Comparison of ENCODE assay signal across 18 cellular contexts in genomic region chr3:24471480-24471879, GRCh38. TPM values are rescaled to one million over a fixed set of nuclear protein-coding genes. Genes with fewer than 3 reads are reported as not detected.
DNase-seq lines count a peak whose midpoint lies in the region; ATAC-seq and TF ChIP-seq lines count a peak whose summit lies in the region.
"Had no signal": no experiment of that assay in that cellular context is flagged by ENCODE, and none has a peak within 500 bp of the region (broad histone marks: within the 10 kb centered on the region; RNA-seq: fewer than 3 reads in every experiment).

No MANE protein-coding gene starts in this region.

- H3K9me3 Mint-ChIP-seq in activated T-helper 1 cell treated with anti-CD3 and anti-CD28 coated beads, Interleukin-12 subunit alpha, Interleukin-12 subunit beta, Interleukin-2, Interleukin-4 antibody, amounts not matched to agents 30 ng/mL and 10 ng/mL and 1 ng/mL, durations not matched to agents 14 hours and 24 hours and 36 hours = no peaks in the 10 kb centered on the region

- H3K4me1 Mint-ChIP-seq in activated T-helper 1 cell treated with anti-CD3 and anti-CD28 coated beads, Interleukin-12 subunit alpha, Interleukin-12 subunit beta, Interleukin-2, Interleukin-4 antibody, amounts not matched to agents 30 ng/mL and 10 ng/mL and 1 ng/mL, durations not matched to agents 14 hours and 24 hours and 36 hours (ENCODE audit: low read depth) = no peaks in the 10 kb centered on the region
- H3K4me1 Mint-ChIP-seq: B cell had no signal

- H3K4me3 ChIP-seq in parathyroid adenoma (ENCODE audit: low read depth, low read length) (no peak overlapping the region), lower leg skin (ENCODE audit: low read depth, poor library complexity, severe bottlenecking) (no peak overlapping the region)
- H3K4me3 ChIP-seq: BLaER1 treated with 17β-estradiol and CSF1 and Interleukin-3, amounts not matched to agents 10 nM and 100 nM had no signal

- H3K36me3 ChIP-seq in parathyroid adenoma (ENCODE audit: control insufficient read depth, insufficient read depth, low read length) = no peaks in the 10 kb centered on the region
- H3K36me3 ChIP-seq: BLaER1 treated with 17β-estradiol and CSF1 and Interleukin-3, amounts not matched to agents 10 nM and 100 nM had no signal

- H3K4me1 ChIP-seq in parathyroid adenoma = peaks cover 9% of the 10 kb centered on the region
- H3K4me1 ChIP-seq: BLaER1 treated with 17β-estradiol and CSF1 and Interleukin-3, amounts not matched to agents 10 nM and 100 nM had no signal

- no peak for TF ChIP-seq POLR2A in lower leg skin (IDR thresholded peaks at IDR 0.05)

- peak; percentile 61 for ATAC-seq in left ventricle myocardium superior
- ATAC-seq: CD8-positive, alpha-beta T cell; HCT116 had no signal

- TF ChIP-seq CTCF in parathyroid adenoma (IDR thresholded peaks at IDR 0.05) = no peak
- no peak for TF ChIP-seq CTCF in lower leg skin (IDR thresholded peaks at IDR 0.05)

- H3K4me2 ChIP-seq in parathyroid adenoma (ENCODE audit: low read length) = peak overlapping the region; percentile 19
- H3K4me2 ChIP-seq: BLaER1 treated with 17β-estradiol and CSF1 and Interleukin-3, amounts not matched to agents 10 nM and 100 nM had no signal

- H3K27me3 Mint-ChIP-seq in activated T-helper 1 cell treated with anti-CD3 and anti-CD28 coated beads, Interleukin-12 subunit alpha, Interleukin-12 subunit beta, Interleukin-2, Interleukin-4 antibody, amounts not matched to agents 30 ng/mL and 10 ng/mL and 1 ng/mL, durations not matched to agents 14 hours and 24 hours and 36 hours (ENCODE audit: insufficient read depth) = no peaks in the 10 kb centered on the region

- no peak overlapping the region for H3K4me3 Mint-ChIP-seq in activated T-helper 1 cell treated with anti-CD3 and anti-CD28 coated beads, Interleukin-12 subunit alpha, Interleukin-12 subunit beta, Interleukin-2, Interleukin-4 antibody, amounts not matched to agents 30 ng/mL and 10 ng/mL and 1 ng/mL, durations not matched to agents 14 hours and 24 hours and 36 hours
- H3K4me3 Mint-ChIP-seq: B cell; CD8-positive, alpha-beta T cell; HFFc6 had no signal

- DNase-seq in left ventricle myocardium superior (no peak), cardiac septum (ENCODE audit: low spot score) (no peak), fibroblast of gingiva (ENCODE audit: low read depth) (peak; percentile 19), lower leg skin (ENCODE audit: low spot score in 2 of 2) (no peak), SIG-M5 treated with dmso at 0.1 percent for 504 hours (lab: John Stamatoyannopoulos, UW; ENCODE audit: unreplicated experiment) (no peak)
- DNase-seq in activated T-helper 1 cell treated with anti-CD3 and anti-CD28 coated beads, Interleukin-12 subunit alpha, Interleukin-12 subunit beta, Interleukin-2, Interleukin-4 antibody, amounts not matched to agents 30 ng/mL and 10 ng/mL and 1 ng/mL, durations not matched to agents 14 hours and 24 hours and 36 hours (ENCODE audit: low spot score) = no peak
- DNase-seq: Calu3; CD8-positive, alpha-beta T cell; DMS79 treated with DMSO at 0.1 percent for 48 hours; GF-D8; GOT3; H7; HFFc6 had no signal

- no peak overlapping the region for H3K9ac ChIP-seq in parathyroid adenoma
- H3K9ac ChIP-seq: BLaER1 treated with 17β-estradiol and CSF1 and Interleukin-3, amounts not matched to agents 10 nM and 100 nM had no signal

- no peak overlapping the region for H3K27ac ChIP-seq in parathyroid adenoma
- H3K27ac ChIP-seq: BLaER1 treated with 17β-estradiol and CSF1 and Interleukin-3, amounts not matched to agents 10 nM and 100 nM had no signal

- no peaks in the 10 kb centered on the region for H3K27me3 ChIP-seq in parathyroid adenoma (ENCODE audit: control insufficient read depth, insufficient read depth, low read length)
- H3K27me3 ChIP-seq: BLaER1 treated with 17β-estradiol and CSF1 and Interleukin-3, amounts not matched to agents 10 nM and 100 nM had no signal

- WGBS in lower leg skin, 2 donors = 47 to 48% methylated on average over 1 of the region's 1 CpG

- H3K79me2 ChIP-seq in parathyroid adenoma = no peaks in the 10 kb centered on the region

- H3K27ac Mint-ChIP-seq in activated T-helper 1 cell treated with anti-CD3 and anti-CD28 coated beads, Interleukin-12 subunit alpha, Interleukin-12 subunit beta, Interleukin-2, Interleukin-4 antibody, amounts not matched to agents 30 ng/mL and 10 ng/mL and 1 ng/mL, durations not matched to agents 14 hours and 24 hours and 36 hours = no peak overlapping the region
- H3K27ac Mint-ChIP-seq: B cell; CD8-positive, alpha-beta T cell; HFFc6 had no signal

- H3K36me3 Mint-ChIP-seq in activated T-helper 1 cell treated with anti-CD3 and anti-CD28 coated beads, Interleukin-12 subunit alpha, Interleukin-12 subunit beta, Interleukin-2, Interleukin-4 antibody, amounts not matched to agents 30 ng/mL and 10 ng/mL and 1 ng/mL, durations not matched to agents 14 hours and 24 hours and 36 hours (ENCODE audit: low read depth) = no peaks in the 10 kb centered on the region
- H3K36me3 Mint-ChIP-seq: CD8-positive, alpha-beta T cell had no signal

- no peak overlapping the region for H2AFZ ChIP-seq in parathyroid adenoma

- no peaks in the 10 kb centered on the region for H3K9me3 ChIP-seq in parathyroid adenoma (ENCODE audit: control insufficient read depth, low read length)

- intact Hi-C loops in left ventricle myocardium superior (cut with micrococcal nuclease) = no loop called here
- intact Hi-C loops in cardiac septum (cut with DNase I) = no loop called here
- intact Hi-C loops in lower leg skin (cut with DNase I; ENCODE audit: low total_unique reads) = no loop called here
- intact Hi-C loops in activated T-helper 1 cell treated with anti-CD3 and anti-CD28 coated beads, Interleukin-12 subunit alpha, Interleukin-12 subunit beta, Interleukin-2, Interleukin-4 antibody, amounts not matched to agents 30 ng/mL and 10 ng/mL and 1 ng/mL, durations not matched to agents 14 hours and 24 hours and 36 hours (cut with micrococcal nuclease) = no loop called here

RNA-seq across cellular contexts. Expression of gene THRB, which starts 23.2 kb away (rescaled TPM):
- total RNA-seq in left ventricle myocardium superior (23.1 TPM), cardiac septum (27.2 TPM), lower leg skin (10 to 100 TPM; 19.8 to 25.8 (median 23.4) TPM)
- not detected in 2 replicates for total RNA-seq in activated T-helper 1 cell treated with anti-CD3 and anti-CD28 coated beads, Interleukin-12 subunit alpha, Interleukin-12 subunit beta, Interleukin-2, Interleukin-4 antibody, amounts not matched to agents 30 ng/mL and 10 ng/mL and 1 ng/mL, durations not matched to agents 14 hours and 24 hours and 36 hours
- total RNA-seq: A172; CD8-positive, alpha-beta T cell; HFFc6 had no signal

Comparison
In these comparisons a context has a peak if more than half of its experiments do, and no peak if none do; other contexts are left out.
1. RNA of gene THRB, which starts 23.2 kb away (total RNA-seq): 27.2 TPM in cardiac septum (single experiment), 19.8 to 25.8 TPM in lower leg skin and 23.1 TPM in left ventricle myocardium superior (single experiment); not detected in activated T-helper 1 cell treated with anti-CD3 and anti-CD28 coated beads, Interleukin-12 subunit alpha, Interleukin-12 subunit beta, Interleukin-2, Interleukin-4 antibody, amounts not matched to agents 30 ng/mL and 10 ng/mL and 1 ng/mL, durations not matched to agents 14 hours and 24 hours and 36 hours; every median in the first group is over 10 times any median in the second.